In genomic region chr12:77494306-77494705, GRCh38 we compare ENCODE assay signal across 19 cellular contexts.
DNase-seq lines count a peak whose midpoint lies in the region; TF ChIP-seq lines count a peak whose summit lies in the region.
"Had no signal": no experiment of that assay in that cellular context is flagged by ENCODE, and none has a peak within 500 bp of the region (broad histone marks: within the 10 kb centered on the region; RNA-seq: fewer than 3 reads in every experiment).

No MANE protein-coding gene starts in this region.

- no peak overlapping the region for H3K4me3 Mint-ChIP-seq in brain
- H3K4me3 Mint-ChIP-seq: CD4-positive, alpha-beta memory T cell; T-cell had no signal

- H3K4me3 ChIP-seq in skeletal muscle cell (ENCODE audit: low read depth, low read length), result no peak overlapping the region
- H3K4me3 ChIP-seq: MG63 had no signal

- H3K9me3 Mint-ChIP-seq in brain, result peaks cover 0 to 10% (median 6%) of the 10 kb centered on the region in 5 experiments

- peak overlapping the region in 4 of 5 experiments; percentile 13 to 76 (median 46) for H3K27ac Mint-ChIP-seq in brain
- H3K27ac Mint-ChIP-seq: CD4-positive, alpha-beta memory T cell; T-cell had no signal

- DNase-seq in ELR (ENCODE audit: low read depth), result peak; percentile 29
- peak; percentile 20 for DNase-seq in NCI-H446 treated with DMSO at 0.1 percent for 48 hours (lab: John Stamatoyannopoulos, UW)
- peak; percentile 15 for DNase-seq in skeletal muscle cell (ENCODE audit: low read depth)
- DNase-seq in C1 segment of cervical spinal cord (lab: John Stamatoyannopoulos, UW), result no peak
- no peak for DNase-seq in NCI-H2081 (lab: John Stamatoyannopoulos, UW)
- DNase-seq in LoVo (ENCODE audit: low spot score), result no peak
- DNase-seq: BE2C; Calu3; CD4-positive, alpha-beta memory T cell; DMS53; KG1; MG63; NCI-H1105; NCI-H1694 treated with DMSO at 0.1 percent for 48 hours; NCI-H82; Right ventricle myocardium superior; SK-N-SH; T-cell had no signal

- H3K4me1 Mint-ChIP-seq in brain, result peaks cover 47% of the 10 kb centered on the region
- H3K4me1 Mint-ChIP-seq: CD4-positive, alpha-beta memory T cell; T-cell had no signal

- no peak for TF ChIP-seq CTCF in brain (conservative IDR thresholded peaks at IDR 0.05)

- peaks cover 20% of the 10 kb centered on the region for H3K36me3 Mint-ChIP-seq in brain
- H3K36me3 Mint-ChIP-seq: CD4-positive, alpha-beta memory T cell; T-cell had no signal

- no peaks in the 10 kb centered on the region for H3K27me3 Mint-ChIP-seq in brain
- H3K27me3 Mint-ChIP-seq: CD4-positive, alpha-beta memory T cell; T-cell had no signal

Comparison
In these comparisons a context has a peak if more than half of its experiments do, and no peak if none do; other contexts are left out.
1. DNase-seq: peak in ELR (single experiment), NCI-H446 treated with DMSO at 0.1 percent for 48 hours (single experiment) and skeletal muscle cell (single experiment); none in C1 segment of cervical spinal cord (0 of 14), NCI-H2081 (0 of 2) and LoVo (single experiment).